8 cellular contexts compared by ENCODE assay signal in the genomic region with DNA sequence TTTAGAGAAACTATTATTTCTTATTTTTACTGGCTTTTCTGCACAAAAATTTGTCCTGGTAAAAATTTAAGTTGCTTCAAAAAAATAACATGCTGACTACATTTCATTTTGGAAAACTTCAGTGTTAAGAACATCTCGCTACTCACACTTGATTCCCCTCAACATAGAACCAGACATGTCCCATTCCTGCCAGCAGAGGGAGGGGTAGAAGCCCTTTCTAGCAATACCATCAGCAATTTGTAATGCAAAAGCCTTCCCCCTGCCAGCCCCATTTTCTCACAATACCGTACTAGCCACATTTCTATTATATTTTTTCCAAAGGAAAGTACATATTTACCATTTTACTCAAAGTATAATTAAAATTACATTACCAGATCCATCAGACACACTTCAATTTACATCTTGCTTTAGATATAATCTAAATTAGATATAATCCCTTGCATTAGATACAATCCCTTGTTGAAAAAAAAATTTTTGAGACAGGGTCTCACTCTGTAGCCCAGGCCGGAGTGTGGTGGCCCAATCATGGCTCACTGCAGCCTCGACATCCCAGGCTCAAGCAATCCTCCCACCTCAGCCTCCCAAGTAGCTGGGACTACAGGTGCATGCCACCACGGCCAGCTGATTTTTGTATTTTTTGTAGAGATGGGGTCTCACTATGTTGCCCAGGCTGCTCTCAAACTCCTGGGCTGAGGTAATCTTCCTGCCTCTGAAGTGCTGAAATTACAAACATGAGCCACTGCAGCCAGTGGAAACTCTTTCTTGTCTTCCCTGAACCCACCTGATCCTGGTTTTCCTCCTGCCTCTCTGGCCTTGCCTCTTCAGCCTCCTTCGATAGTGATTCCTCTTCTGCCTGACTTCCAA. TPM values are rescaled to one million over a fixed set of nuclear protein-coding genes. Genes with fewer than 3 reads are reported as not detected.
DNase-seq lines count a peak whose midpoint lies in the region; ATAC-seq, FAIRE-seq and TF ChIP-seq lines count a peak whose summit lies in the region.

No MANE protein-coding gene starts in this region.

- peak; percentile 72 for TF ChIP-seq CTCF in GM12864 (IDR thresholded peaks at IDR 0.05; ENCODE audit: low read depth, low read length, missing control alignments)
- peak; percentile 75 for TF ChIP-seq CTCF in OCI-LY7 (conservative IDR thresholded peaks at IDR 0.05; ENCODE audit: low read length)
- peak; percentile 49 to 75 (median 57) for TF ChIP-seq CTCF in breast epithelium (IDR thresholded peaks at IDR 0.05)
- peak; percentile 69 to 79 (median 71) for TF ChIP-seq CTCF in keratinocyte (optimal IDR thresholded peaks at IDR 0.05 in 1 of 3, IDR thresholded peaks at IDR 0.05 in 1 of 3, conservative IDR thresholded peaks at IDR 0.05 in 1 of 3; ENCODE audit: extremely low read depth in 1 of 3, insufficient read depth in 2 of 3, low read length in 3 of 3)

- H3K79me2 ChIP-seq in OCI-LY7 (ENCODE audit: insufficient read depth, low read depth, low read length) (no peaks in the 10 kb centered on the region), keratinocyte (ENCODE audit: control insufficient read depth, insufficient read depth, low read length) (no peaks in the 10 kb centered on the region)

- DNase-seq in AG08395 (ENCODE audit: low spot score) (peak; percentile 79), GM12864 (ENCODE audit: low read depth) (peak; percentile 5), OCI-LY7 (ENCODE audit: low spot score) (peak; percentile 45), breast epithelium (ENCODE audit: low spot score in 2 of 2) (peak in 1 of 2 donors; percentile 21), keratinocyte (ENCODE audit: low read depth, low spot score) (no peak)
- DNase-seq in stimulated activated naive CD8-positive, alpha-beta T cell treated with anti-CD3 and anti-CD28 coated beads, Interleukin-15, Interleukin-2, amounts not matched to agents 100 U/mL and 50 U/mL, for 24 hours, result peak; percentile 20
- DNase-seq in activated CD4-positive, CD25-positive, alpha-beta regulatory T cell (lab: John Stamatoyannopoulos, UW), result no peak

- dilution Hi-C loops in keratinocyte (cut with MboI; ENCODE audit: extremely low pct_ligation_motif_present, low sequenced_read_pairs), result no loop called here

- H3K27me3 ChIP-seq in breast epithelium (no peaks in the 10 kb centered on the region), keratinocyte (ENCODE audit: control insufficient read depth, extremely low read depth, insufficient read depth, low read length) (no peaks in the 10 kb centered on the region)

- H4K20me1 ChIP-seq in OCI-LY7 (ENCODE audit: insufficient read depth, low read length), result no peaks in the 10 kb centered on the region
- H4K20me1 ChIP-seq in keratinocyte (ENCODE audit: control insufficient read depth, extremely low read depth, insufficient read depth, low read length), result no peaks in the 10 kb centered on the region

- H3K27ac ChIP-seq in OCI-LY7 (ENCODE audit: low read depth, low read length, poor library complexity, severe bottlenecking) (no peak overlapping the region), breast epithelium (no peak overlapping the region), keratinocyte (ENCODE audit: control insufficient read depth, insufficient read depth, low read length) (no peak overlapping the region)

- H3K9me2 ChIP-seq in OCI-LY7 (ENCODE audit: insufficient read depth, low read length), result no peaks in the 10 kb centered on the region

- CTCF ChIA-PET in OCI-LY7 (lab: Charles Lee; ENCODE audit: unreplicated experiment), result no interaction called here

- no peaks in the 10 kb centered on the region for H3K36me3 ChIP-seq in OCI-LY7 (ENCODE audit: insufficient read depth, low read length)
- no peaks in the 10 kb centered on the region for H3K36me3 ChIP-seq in breast epithelium
- no peaks in the 10 kb centered on the region for H3K36me3 ChIP-seq in keratinocyte (ENCODE audit: control insufficient read depth in 2 of 2, extremely low read depth in 1 of 2, insufficient read depth in 2 of 2, low read length in 2 of 2)

- no TSS peak for BruUV-seq in OCI-LY7 (replicated peaks; lab: Mats Ljungman, UMichigan)

- H3K9ac ChIP-seq in keratinocyte (ENCODE audit: control insufficient read depth, extremely low read depth, insufficient read depth, low read length), result no peak overlapping the region

- FAIRE-seq in keratinocyte (lab: Jason Lieb, UNC), result peak; percentile 34

- no peak overlapping the region for H2AFZ ChIP-seq in OCI-LY7 (ENCODE audit: low read length)
- no peak overlapping the region for H2AFZ ChIP-seq in keratinocyte (ENCODE audit: control insufficient read depth, low read length)

- H3K4me3 ChIP-seq in GM12864 (ENCODE audit: low read depth, low read length), result no peak overlapping the region
- H3K4me3 ChIP-seq in OCI-LY7 (ENCODE audit: low read depth, low read length, poor library complexity, severe bottlenecking), result no peak overlapping the region
- H3K4me3 ChIP-seq in breast epithelium, result no peak overlapping the region
- no peak overlapping the region for H3K4me3 ChIP-seq in keratinocyte (ENCODE audit: control insufficient read depth in 2 of 3, extremely low read depth in 1 of 3, insufficient read depth in 2 of 3, low read depth in 1 of 3, low read length in 3 of 3)

- POLR2A ChIA-PET in OCI-LY7 (lab: Charles Lee), result no interaction called here

- intact Hi-C loops in OCI-LY7 (cut with micrococcal nuclease; ENCODE audit: unreplicated experiment) (no loop called here), breast epithelium (cut with DNase I; ENCODE audit: low total_unique reads) (no loop called here)

- H3K9me3 ChIP-seq in OCI-LY7 (ENCODE audit: low read length), result no peaks in the 10 kb centered on the region; the same call in 1 of the 2 replicates
- H3K9me3 ChIP-seq in breast epithelium, result peaks cover 0 to 7% of the 10 kb centered on the region in 2 donors
- no peaks in the 10 kb centered on the region for H3K9me3 ChIP-seq in keratinocyte (ENCODE audit: control insufficient read depth, low read depth, low read length)

- H3K4me1 ChIP-seq in OCI-LY7 (ENCODE audit: insufficient read depth, low read length, poor library complexity, severe bottlenecking), result no peaks in the 10 kb centered on the region
- H3K4me1 ChIP-seq in breast epithelium, result no peaks in the 10 kb centered on the region
- no peaks in the 10 kb centered on the region for H3K4me1 ChIP-seq in keratinocyte (ENCODE audit: control insufficient read depth, extremely low read depth, insufficient read depth, low read length)

- peak; percentile 67 for ATAC-seq in HG03103 (IDR thresholded peaks at IDR 0.05; ENCODE audit: low read depth, unreplicated experiment)
- no peak for ATAC-seq in stimulated activated naive CD8-positive, alpha-beta T cell treated with anti-CD3 and anti-CD28 coated beads, Interleukin-15, Interleukin-2, amounts not matched to agents 100 U/mL and 50 U/mL, for 24 hours

- no peak overlapping the region for H3K4me2 ChIP-seq in OCI-LY7 (ENCODE audit: low read length)
- H3K4me2 ChIP-seq in keratinocyte (ENCODE audit: control insufficient read depth, extremely low read depth, insufficient read depth, low read depth, low read length), result no peak overlapping the region

- no peaks in the 10 kb centered on the region for H3K9me1 ChIP-seq in keratinocyte (ENCODE audit: control insufficient read depth, extremely low read depth, insufficient read depth, low read length)

- TF ChIP-seq POLR2A in breast epithelium (IDR thresholded peaks at IDR 0.05), result no peak

RNA-seq across cellular contexts. Expression of gene IDNK, which starts 39.6 kb away (rescaled TPM):
- 3.1 and 3.7 TPM in 2 replicates for total RNA-seq in OCI-LY7 (2014; rRNA removed; shearing (Covaris generic))
- total RNA-seq in OCI-LY7 (2022), result 8.2 and 8.7 TPM in 2 replicates
- total RNA-seq in breast epithelium, result 1 to 10 TPM; 4.9 to 9.0 (median 5.1) TPM
- 0.76 to 2.6 TPM (median 1.6 TPM) in 3 replicates for polyA plus RNA-seq in keratinocyte
- 1.7 TPM for polyA plus RNA-seq in keratinocyte (2011; ENCODE audit: low read depth)
- 1.4 and 1.8 TPM in 2 replicates for polyA plus RNA-seq in keratinocyte (2011; cell fraction: cytosol; rRNA removed)
- polyA plus RNA-seq in keratinocyte (2011; cell fraction: nucleus; rRNA removed), result 0.73 and 0.89 TPM in 2 replicates
- polyA plus RNA-seq in keratinocyte (2012; ENCODE audit: low replicate concordance), result 1.1 and 1.6 TPM in 2 replicates
- 0.73 to 1.2 TPM in 2 of 3 replicates, not detected in the other for polyA minus RNA-seq in keratinocyte
- not detected for polyA minus RNA-seq in keratinocyte (2011; cell fraction: cytosol; rRNA and poly(A)+ RNA removed)
- 0.70 TPM in 1 of 2 replicates, not detected in the other for polyA minus RNA-seq in keratinocyte (2011; cell fraction: nucleus; rRNA and poly(A)+ RNA removed)

RNA-seq across cellular contexts. Expression of gene FRMD3, which starts 45.2 kb away (rescaled TPM):
- total RNA-seq in OCI-LY7 (2014; rRNA removed; shearing (Covaris generic)), result 0.44 and 1.4 TPM in 2 replicates
- total RNA-seq in OCI-LY7 (2022) (0.48 and 0.65 TPM in 2 replicates), breast epithelium (10 to 100 TPM in 2 of 3 donors, 1 to 10 TPM in 1; 6.3 to 14.1 (median 14.1) TPM)
- 0.07 to 0.21 TPM (median 0.10 TPM) in 3 replicates for polyA plus RNA-seq in keratinocyte
- polyA plus RNA-seq in keratinocyte (2011; ENCODE audit: low read depth), result 0.92 TPM
- 0.18 and 0.38 TPM in 2 replicates for polyA plus RNA-seq in keratinocyte (2011; cell fraction: cytosol; rRNA removed)
- polyA plus RNA-seq in keratinocyte (2011; cell fraction: nucleus; rRNA removed), result 0.60 and 0.61 TPM in 2 replicates
- 0.21 and 0.30 TPM in 2 replicates for polyA plus RNA-seq in keratinocyte (2012; ENCODE audit: low replicate concordance)
- 0.16 to 0.26 TPM in 2 of 3 replicates, not detected in the other for polyA minus RNA-seq in keratinocyte
- polyA minus RNA-seq in keratinocyte (2011; cell fraction: cytosol; rRNA and poly(A)+ RNA removed), result not detected
- polyA minus RNA-seq in keratinocyte (2011; cell fraction: nucleus; rRNA and poly(A)+ RNA removed), result 0.31 and 0.32 TPM in 2 replicates

Comparison
In these comparisons a context has a peak if more than half of its experiments do, and no peak if none do; other contexts are left out.
1. DNase-seq: peak in AG08395 (single experiment), GM12864 (single experiment), OCI-LY7 (single experiment) and stimulated activated naive CD8-positive, alpha-beta T cell treated with anti-CD3 and anti-CD28 coated beads, Interleukin-15, Interleukin-2, amounts not matched to agents 100 U/mL and 50 U/mL, for 24 hours (single experiment); none in keratinocyte (single experiment) and activated CD4-positive, CD25-positive, alpha-beta regulatory T cell (0 of 4).
2. Peak in every context shown above with its lines, with median percentiles within 50 percentile points of each other: CTCF ChIP-seq.